ENCODE assay signal across 8 cellular contexts in the genomic region with DNA sequence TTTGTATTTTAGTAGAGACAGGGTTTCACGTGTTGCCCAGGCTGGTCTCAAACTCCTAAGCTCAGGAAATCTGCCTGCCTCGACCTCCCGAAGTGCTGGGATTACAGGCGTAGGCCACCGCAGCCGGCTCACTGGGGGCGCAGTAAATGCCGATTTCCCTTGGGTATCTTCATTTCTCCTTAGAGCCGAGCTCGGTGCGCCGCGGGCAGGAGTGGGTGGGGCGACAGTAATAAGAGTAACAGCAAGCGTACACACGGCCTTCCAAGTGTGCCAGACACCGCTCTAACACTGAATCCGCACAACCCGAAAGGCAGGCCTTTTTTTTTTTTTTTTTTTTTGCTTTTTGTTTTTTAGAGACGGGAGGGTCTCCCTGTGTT. TPM values are rescaled to one million over a fixed set of nuclear protein-coding genes. Genes with fewer than 3 reads are reported as not detected.
A peak's percentile ranks its signal among the peaks of the same experiment; 100 is the strongest.
DNase-seq lines count a peak whose midpoint lies in the region; ATAC-seq and TF ChIP-seq lines count a peak whose summit lies in the region.

No MANE protein-coding gene starts in this region.

- peaks cover 15% of the 10 kb centered on the region; the same call in 1 of the 2 replicates for H3K36me3 ChIP-seq in SU-DHL-6 (ENCODE audit: low read length)

- H4K20me1 ChIP-seq in SU-DHL-6 (ENCODE audit: low read depth, low read length), result no peaks in the 10 kb centered on the region

- peaks cover 26% of the 10 kb centered on the region for H3F3A ChIP-seq in SU-DHL-6 (ENCODE audit: insufficient read depth)

- H3K9me3 ChIP-seq in SU-DHL-6 (ENCODE audit: insufficient read depth, low read length), result no peaks in the 10 kb centered on the region

- H3K9ac ChIP-seq in SU-DHL-6 (ENCODE audit: low read length), result peak overlapping the region; percentile 71

- H3K9me2 ChIP-seq in SU-DHL-6 (replicated peaks; ENCODE audit: insufficient read depth, low read length), result no peaks in the 10 kb centered on the region

- no peaks in the 10 kb centered on the region for H3K27me3 ChIP-seq in SU-DHL-6 (ENCODE audit: low read length)

- H3K79me2 ChIP-seq in SU-DHL-6 (ENCODE audit: insufficient read depth, low read length), result peaks cover 43% of the 10 kb centered on the region

- DNase-seq in Right ventricle myocardium inferior (ENCODE audit: missing footprints) (no peak), cardiac septum (ENCODE audit: low spot score) (no peak)
- DNase-seq in stimulated activated CD4-positive, alpha-beta T cell treated with anti-CD3 and anti-CD28 coated beads, Interleukin-1b, Interleukin-23, amount 100 ng/mL, for 4 hours (ENCODE audit: low read depth in 2 of 2), result peak; percentile 49 to 57

- peak overlapping the region; percentile 79 for H3K4me2 ChIP-seq in SU-DHL-6 (ENCODE audit: low read depth, low read length, poor library complexity, severe bottlenecking)

- no peak for TF ChIP-seq CTCF in SU-DHL-6 (IDR thresholded peaks at IDR 0.05; ENCODE audit: insufficient read depth, low read length, poor library complexity, severe bottlenecking)

- peak overlapping the region; percentile 61 for H2AFZ ChIP-seq in SU-DHL-6 (ENCODE audit: low read depth, low read length, severe bottlenecking)

- H3K4me3 ChIP-seq in SU-DHL-6 (ENCODE audit: insufficient read depth, low read length, poor library complexity, severe bottlenecking), result peak overlapping the region; percentile 89
- peak overlapping the region; percentile 97 for H3K4me3 ChIP-seq in iPS-11a (ENCODE audit: low read depth, low read length)

- H3K27ac ChIP-seq in SU-DHL-6 (ENCODE audit: low read depth, low read length), result peak overlapping the region; percentile 93
- H3K27ac ChIP-seq in angular gyrus (ENCODE audit: low read depth, low read length), result peak overlapping the region; percentile 2

- ATAC-seq in Right ventricle myocardium inferior (peak; percentile 7), HG03432 (IDR thresholded peaks at IDR 0.05; ENCODE audit: unreplicated experiment) (peak; percentile 30), GM18861 (IDR thresholded peaks at IDR 0.05; ENCODE audit: unreplicated experiment) (no peak)

- intact Hi-C loops in Right ventricle myocardium inferior (cut with DNase I) (loop anchor here (2.0 to 5.0 kb wide), 3 partner anchors 168 to 811 kb away; a partner anchor contains a TSS), cardiac septum (cut with DNase I) (loop anchor here (2.0 to 5.0 kb wide), 4 partner anchors 133 to 813 kb away; a partner anchor contains a TSS)

RNA-seq across cellular contexts. Expression of a gene that starts 0.5 kb away (rescaled TPM):
- 55.3 TPM for total RNA-seq in Right ventricle myocardium inferior
- total RNA-seq in cardiac septum, result 47.8 TPM

RNA-seq across cellular contexts. Expression of a gene that starts 24.6 kb away (rescaled TPM):
- 36.8 TPM for total RNA-seq in Right ventricle myocardium inferior
- 38.1 TPM for total RNA-seq in cardiac septum

Comparison
In these comparisons a context has a peak if more than half of its experiments do, and no peak if none do; other contexts are left out.
1. DNase-seq: peak in stimulated activated CD4-positive, alpha-beta T cell treated with anti-CD3 and anti-CD28 coated beads, Interleukin-1b, Interleukin-23, amount 100 ng/mL, for 4 hours (2 of 2); none in Right ventricle myocardium inferior (single experiment) and cardiac septum (single experiment).